ENCODE assay signal across 8 cellular contexts in genomic region chr11:65884716-65885092, GRCh38. TPM values are rescaled to one million over a fixed set of nuclear protein-coding genes. Genes with fewer than 3 reads are reported as not detected.
DNase-seq lines count a peak whose midpoint lies in the region; ATAC-seq, FAIRE-seq and TF ChIP-seq lines count a peak whose summit lies in the region.

No MANE protein-coding gene starts in this region.

- POLR2A ChIA-PET in AG04449 (lab: Yijun Ruan, JAX): interaction anchor here (0.9 to 1.7 kb wide), 6 partner anchors 11 to 34 kb away, joined by 3 to 5 read pairs (median 4); partner anchors contain the start of gene FOSL1

- CTCF ChIA-PET in AG04449 (lab: Yijun Ruan, JAX): interaction anchor here (0.7 to 33.3 kb wide), 43 partner anchors 9 to 268 kb away, joined by 3 to 1090 read pairs (median 6); partner anchors contain the start of genes BANF1, CATSPER1, CFL1 and CTSW

- DNase-seq in AG04449 (ENCODE audit: low read depth, low spot score) (no peak), GM19239 (ENCODE audit: insufficient read length, low spot score) (peak; percentile 81), NCI-H226 (peak; percentile 59), left colon (peak; percentile 67 to 81)
- DNase-seq in activated CD4-positive, CD25-positive, alpha-beta regulatory T cell treated with anti-CD3 and anti-CD28 coated beads, Interleukin-2, amount 50 U/mL, for 16 hours (ENCODE audit: low read depth, low spot score): peak; percentile 68
- DNase-seq in central memory CD4-positive, alpha-beta T cell: peak; percentile 76
- DNase-seq in stimulated activated CD4-positive, alpha-beta T cell treated with anti-CD3 and anti-CD28 coated beads, Interleukin-4, amount 100 ng/mL, for 4 hours: peak; percentile 72 to 79

- ATAC-seq in left colon (peak; percentile 35), HG03159 (IDR thresholded peaks at IDR 0.05; ENCODE audit: unreplicated experiment) (no peak)

- FAIRE-seq in GM19239 (lab: Jason Lieb, UNC): peak; percentile 85

- peak; percentile 100 for TF ChIP-seq CTCF in AG04449 (IDR thresholded peaks at IDR 0.05; ENCODE audit: insufficient read depth, low read length, missing control alignments)

- no peak overlapping the region; the same call in 1 of the 2 replicates for H3K4me3 ChIP-seq in AG04449 (ENCODE audit: low read depth, low read length)

- intact Hi-C loops in left colon (cut with DNase I, micrococcal nuclease): loop anchor here (5.0 to 10.0 kb wide), 3 partner anchors 78 to 103 kb away; partner anchors contain the start of gene SART1 (in 1 of the 2)

RNA-seq across cellular contexts. Expression of gene FIBP, which starts 3.6 kb away (rescaled TPM):
- total RNA-seq in left colon: 10 to 100 TPM; 47.7 to 49.6 TPM

RNA-seq across cellular contexts. Expression of gene CTSW, which starts 5.1 kb away (rescaled TPM):
- 1 to 10 TPM; 1.5 to 2.4 TPM for total RNA-seq in left colon

RNA-seq across cellular contexts. Expression of gene CCDC85B, which starts 5.8 kb away (rescaled TPM):
- total RNA-seq in left colon: 1 to 10 TPM; 7.1 to 8.6 TPM

RNA-seq across cellular contexts. Expression of gene EFEMP2, which starts 12.1 kb away (rescaled TPM):
- total RNA-seq in left colon: 10 to 100 TPM in 1 of 2 donors, 1 to 10 TPM in 1; 4.5 to 21.4 TPM

RNA-seq across cellular contexts. Expression of gene FOSL1, which starts 15.5 kb away (rescaled TPM):
- 1 to 10 TPM; 1.1 to 1.8 TPM for total RNA-seq in left colon
